Comparison of ENCODE assay signal across 8 cellular contexts in genomic region chr9:95004452-95005275, GRCh38.
DNase-seq lines count a peak whose midpoint lies in the region; ATAC-seq, FAIRE-seq and TF ChIP-seq lines count a peak whose summit lies in the region.

No MANE protein-coding gene starts in this region.

- CTCF ChIA-PET in A673 (lab: Charles Lee): no interaction called here
- CTCF ChIA-PET in SK-N-SH (lab: Yijun Ruan, JAX): interaction anchor here (2.0 to 2.2 kb wide), 2 partner anchors 140 to 323 kb away, joined by 5 to 8 read pairs; no protein-coding TSS in a partner anchor

- peaks cover 51% of the 10 kb centered on the region for H3K79me2 ChIP-seq in SK-N-SH (ENCODE audit: insufficient read depth)

- no peak for TF ChIP-seq RAD21 in SK-N-SH (IDR thresholded peaks at IDR 0.05; ENCODE audit: low read length)

- no TSS peak for BruUV-seq in A673 (replicated peaks; lab: Mats Ljungman, UMichigan)

- no peaks in the 10 kb centered on the region for H3K9me3 ChIP-seq in A673 (ENCODE audit: low read depth, low read length, poor library complexity, severe bottlenecking)
- H3K9me3 ChIP-seq in SK-N-SH: no peaks in the 10 kb centered on the region

- H3K9me2 ChIP-seq in SK-N-SH: no peaks in the 10 kb centered on the region

- H3K4me2 ChIP-seq in SK-N-SH: peak overlapping the region; percentile 75

- no peak for TF ChIP-seq CTCF in A673 (conservative IDR thresholded peaks at IDR 0.05; ENCODE audit: low read depth, low read length)
- no peak for TF ChIP-seq CTCF in SK-N-SH (IDR thresholded peaks at IDR 0.05)
- TF ChIP-seq CTCF in bronchial epithelial cell (IDR thresholded peaks at IDR 0.05; ENCODE audit: insufficient read depth, low read length, severe bottlenecking): no peak
- no peak for TF ChIP-seq CTCF in kidney epithelial cell (IDR thresholded peaks at IDR 0.05; ENCODE audit: insufficient read depth, low read length, poor library complexity, severe bottlenecking)

- H3K4me1 ChIP-seq in A673 (ENCODE audit: insufficient read depth, low read length, poor library complexity, severe bottlenecking) (peaks cover 16% of the 10 kb centered on the region), SK-N-SH (ENCODE audit: control insufficient read depth in 1 of 2, insufficient read depth in 2 of 2, low read depth in 1 of 2, low read length in 1 of 2) (peaks cover 4 to 27% of the 10 kb centered on the region in 2 experiments; a peak in 2 of 4 replicates)

- 0% methylated on average over 2 of the region's 130 CpGs for WGBS in SK-N-SH (ENCODE audit: low lambda C conversion rate)

- DNase-seq in A673 (ENCODE audit: low spot score) (peak; percentile 59), GM18507 (ENCODE audit: extremely low spot score, insufficient read length, low read depth) (peak; percentile 42), SK-N-SH (peak; percentile 87), bronchial epithelial cell (ENCODE audit: low read depth) (no peak), kidney epithelial cell (ENCODE audit: low read depth) (no peak), medulla oblongata (ENCODE audit: extremely low spot score) (no peak)
- DNase-seq in stimulated activated CD4-positive, alpha-beta T cell treated with anti-CD3 and anti-CD28 coated beads, TNF-alpha, amount 100 ng/mL, for 4 hours (ENCODE audit: low read depth in 3 of 3): peak in 2 of 3 experiments; percentile 3 to 17

- H2AFZ ChIP-seq in SK-N-SH (ENCODE audit: low read depth): peak overlapping the region; percentile 72

- peak overlapping the region; percentile 77 for H3K27ac ChIP-seq in A673 (ENCODE audit: low read depth, low read length, poor library complexity, severe bottlenecking)
- peak overlapping the region; percentile 87 to 97 for H3K27ac ChIP-seq in SK-N-SH (ENCODE audit: low read depth in 2 of 2, low read length in 1 of 2)

- H3K9ac ChIP-seq in SK-N-SH: peak overlapping the region; percentile 96

- FAIRE-seq in GM18507 (lab: Jason Lieb, UNC): no peak
- no peak for FAIRE-seq in bronchial epithelial cell (lab: Jason Lieb, UNC)

- no peaks in the 10 kb centered on the region for H3K36me3 ChIP-seq in A673 (ENCODE audit: insufficient read depth, low read length, poor library complexity, severe bottlenecking)
- peaks cover 16 to 32% of the 10 kb centered on the region in 2 experiments for H3K36me3 ChIP-seq in SK-N-SH (replicated peaks in 1 of 2; ENCODE audit: control insufficient read depth in 1 of 2, insufficient read depth in 2 of 2, low read length in 1 of 2)
- peaks cover 5% of the 10 kb centered on the region for H3K36me3 ChIP-seq in bronchial epithelial cell (ENCODE audit: control insufficient read depth, insufficient read depth, low read length)
- H3K36me3 ChIP-seq in kidney epithelial cell (ENCODE audit: control insufficient read depth, insufficient read depth, low read length): peaks cover 1% of the 10 kb centered on the region

- TF ChIP-seq EP300 in SK-N-SH (IDR thresholded peaks at IDR 0.05; ENCODE audit: borderline replicate concordance in 1 of 2, low read depth in 1 of 2, low read length in 1 of 2): no peak

- H3K27me3 ChIP-seq in A673 (replicated peaks; ENCODE audit: insufficient read depth, low read depth, low read length, poor library complexity) (no peaks in the 10 kb centered on the region), SK-N-SH (ENCODE audit: insufficient read depth) (no peaks in the 10 kb centered on the region), bronchial epithelial cell (ENCODE audit: control insufficient read depth, insufficient read depth, low read length) (no peaks in the 10 kb centered on the region), kidney epithelial cell (ENCODE audit: control insufficient read depth, insufficient read depth, low read length) (no peaks in the 10 kb centered on the region)

- intact Hi-C loops in A673 (cut with micrococcal nuclease; ENCODE audit: unreplicated experiment): loop anchor here (5.0 to 10.0 kb wide), 2 partner anchors 137 to 220 kb away; no protein-coding TSS in a partner anchor

- H3K4me3 ChIP-seq in A673 (ENCODE audit: low read depth, low read length, poor library complexity, severe bottlenecking) (peak overlapping the region; percentile 78), SK-N-SH (ENCODE audit: low read depth in 2 of 2, low read length in 1 of 2) (peak overlapping the region; percentile 87 to 88), bronchial epithelial cell (ENCODE audit: low read depth, low read length) (peak overlapping the region; percentile 79), kidney epithelial cell (ENCODE audit: low read depth, low read length) (peak overlapping the region; percentile 62)

- peaks cover 26% of the 10 kb centered on the region for H3F3A ChIP-seq in SK-N-SH (replicated peaks; ENCODE audit: insufficient read depth)

- no peaks in the 10 kb centered on the region for H4K20me1 ChIP-seq in SK-N-SH (ENCODE audit: insufficient read depth)

- ATAC-seq in HG03439 (IDR thresholded peaks at IDR 0.05; ENCODE audit: unreplicated experiment): peak; percentile 55

- POLR2A ChIA-PET in A673 (lab: Charles Lee; ENCODE audit: low non-redundant PET): no interaction called here
- POLR2A ChIA-PET in SK-N-SH (lab: Yijun Ruan, JAX): interaction anchor here (1.2 kb wide), 1 partner anchor 224 kb away, joined by 3 read pairs; no protein-coding TSS in a partner anchor

TF ChIP-seq in SK-N-SH, 30 proteins besides CTCF, POLR2A, EP300 and RAD21:
- TF ChIP-seq MEF2A (IDR thresholded peaks at IDR 0.05; ENCODE audit: borderline replicate concordance, low read depth) (no peak), POLR2AphosphoS5 (IDR thresholded peaks at IDR 0.05; ENCODE audit: low read depth, low read length) (peak; percentile 64), TAF1 (IDR thresholded peaks at IDR 0.05; ENCODE audit: borderline replicate concordance, low read depth, low read length) (peak; percentile 20), USF1 (IDR thresholded peaks at IDR 0.05; ENCODE audit: borderline replicate concordance, low read depth) (no peak), SMC3 (IDR thresholded peaks at IDR 0.05; ENCODE audit: low read depth, low read length) (peak; percentile 13), SIN3A (IDR thresholded peaks at IDR 0.05; ENCODE audit: borderline replicate concordance, low read depth, low read length) (0 out of 2 replicates have a peak, but pooled peaks have one; percentile 7), JUND (IDR thresholded peaks at IDR 0.05) (no peak), MXI1 (IDR thresholded peaks at IDR 0.05; ENCODE audit: low read depth, low read length) (peak; percentile 11; the same call in 1 of the 2 replicates), YY1 (IDR thresholded peaks at IDR 0.05; ENCODE audit: low read depth) (no peak)

Comparison
In these comparisons a context has a peak if more than half of its experiments do, and no peak if none do; other contexts are left out.
1. DNase-seq: peak in A673 (single experiment), GM18507 (single experiment), SK-N-SH (single experiment) and stimulated activated CD4-positive, alpha-beta T cell treated with anti-CD3 and anti-CD28 coated beads, TNF-alpha, amount 100 ng/mL, for 4 hours (2 of 3); none in bronchial epithelial cell (single experiment), kidney epithelial cell (single experiment) and medulla oblongata (single experiment).
2. Peak in every context shown above with its lines, with median percentiles within 50 percentile points of each other: H3K4me3 ChIP-seq.